Comparison of ENCODE assay signal across 19 cellular contexts in genomic region chr2:98512699-98513098, GRCh38.
"Had no signal": no experiment of that assay in that cellular context is flagged by ENCODE, and none has a peak within 500 bp of the region (broad histone marks: within the 10 kb centered on the region; RNA-seq: fewer than 3 reads in every experiment).

No MANE protein-coding gene starts in this region.

- H3K9me3 Mint-ChIP-seq: activated CD4-positive, alpha-beta T cell treated with anti-CD3 and anti-CD28 coated beads, Interleukin-2, amount 10 ng/mL, durations not matched to agents 24 days and 14 days; activated naive CD8-positive, alpha-beta T cell treated with anti-CD3 and anti-CD28 coated beads, Interleukin-2, amount 50 U/mL, for 24 hours had no signal

- H3K27me3 ChIP-seq: ascending aorta, foreskin keratinocyte, hepatocyte, tibial artery had no signal

- H3K4me1 ChIP-seq: foreskin keratinocyte had no signal

- H3K27ac ChIP-seq: ascending aorta, foreskin keratinocyte, hepatocyte, lower lobe of right lung, tibial artery had no signal

- H3K4me3 Mint-ChIP-seq: activated CD4-positive, alpha-beta T cell treated with anti-CD3 and anti-CD28 coated beads, Interleukin-2, amount 10 ng/mL, durations not matched to agents 24 days and 14 days; activated naive CD8-positive, alpha-beta T cell treated with anti-CD3 and anti-CD28 coated beads, Interleukin-2, amount 50 U/mL, for 24 hours had no signal

- H3K9me3 ChIP-seq: ascending aorta, lower lobe of right lung, tibial artery had no signal

- DNase-seq: activated CD4-positive, alpha-beta T cell treated with anti-CD3 and anti-CD28 coated beads, Interleukin-2, amount 10 ng/mL, durations not matched to agents 24 days and 14 days; activated CD4-positive, CD25-positive, alpha-beta regulatory T cell; activated CD8-positive, alpha-beta memory T cell treated with anti-CD3 and anti-CD28 coated beads, Interleukin-2, amount 50 U/mL, for 48 hours; activated effector memory CD4-positive, alpha-beta T cell treated with anti-CD3 and anti-CD28 coated beads, Interleukin-2, amount 50 U/mL, for 16 hours; activated naive CD8-positive, alpha-beta T cell treated with anti-CD3 and anti-CD28 coated beads, Interleukin-2, amount 50 U/mL, for 24 hours; activated T-cell treated with anti-CD3 and anti-CD28 coated beads, Interleukin-2, amount 50 U/mL, for 48 hours; effector CD8-positive, alpha-beta T cell; foreskin keratinocyte; islet precursor cell; left colon; lower lobe of right lung; retina; stimulated activated naive CD4-positive, alpha-beta T cell treated with Interleukin-2 at 50 U/mL for 16 hours; substantia nigra; T-helper 1 cell; T-helper 9 cell had no signal

- H3K36me3 ChIP-seq: ascending aorta, lower lobe of right lung, tibial artery had no signal

- H3K27ac Mint-ChIP-seq: activated CD4-positive, alpha-beta T cell treated with anti-CD3 and anti-CD28 coated beads, Interleukin-2, amount 10 ng/mL, durations not matched to agents 24 days and 14 days; activated naive CD8-positive, alpha-beta T cell treated with anti-CD3 and anti-CD28 coated beads, Interleukin-2, amount 50 U/mL, for 24 hours had no signal

- ATAC-seq: activated naive CD8-positive, alpha-beta T cell treated with anti-CD3 and anti-CD28 coated beads, Interleukin-2, amount 50 U/mL, for 24 hours; foreskin keratinocyte; left colon; lower lobe of right lung had no signal

- H3K4me3 ChIP-seq: ascending aorta, hepatocyte, lower lobe of right lung, tibial artery had no signal

- H3K27me3 Mint-ChIP-seq: activated CD4-positive, alpha-beta T cell treated with anti-CD3 and anti-CD28 coated beads, Interleukin-2, amount 10 ng/mL, durations not matched to agents 24 days and 14 days; activated naive CD8-positive, alpha-beta T cell treated with anti-CD3 and anti-CD28 coated beads, Interleukin-2, amount 50 U/mL, for 24 hours had no signal
